Comparison of ENCODE assay signal across 1 cellular context in genomic region chrX:10119399-10119990, GRCh38.
TF ChIP-seq lines count a peak whose summit lies in the region.

No MANE protein-coding gene starts in this region.

TF ChIP-seq in HepG2, 621 proteins besides CTCF, POLR2A, EP300 and RAD21 (continued from another document and continues in another):
- TF ChIP-seq ARID3A (IDR thresholded peaks at IDR 0.05; ENCODE audit: low read depth, low read length), result peak; percentile 84
- TF ChIP-seq HDAC2 (CRISPR knock-in tag; IDR thresholded peaks at IDR 0.05), result no peak; the same call in 1 of the 2 replicates
- TF ChIP-seq, protein P1, sequence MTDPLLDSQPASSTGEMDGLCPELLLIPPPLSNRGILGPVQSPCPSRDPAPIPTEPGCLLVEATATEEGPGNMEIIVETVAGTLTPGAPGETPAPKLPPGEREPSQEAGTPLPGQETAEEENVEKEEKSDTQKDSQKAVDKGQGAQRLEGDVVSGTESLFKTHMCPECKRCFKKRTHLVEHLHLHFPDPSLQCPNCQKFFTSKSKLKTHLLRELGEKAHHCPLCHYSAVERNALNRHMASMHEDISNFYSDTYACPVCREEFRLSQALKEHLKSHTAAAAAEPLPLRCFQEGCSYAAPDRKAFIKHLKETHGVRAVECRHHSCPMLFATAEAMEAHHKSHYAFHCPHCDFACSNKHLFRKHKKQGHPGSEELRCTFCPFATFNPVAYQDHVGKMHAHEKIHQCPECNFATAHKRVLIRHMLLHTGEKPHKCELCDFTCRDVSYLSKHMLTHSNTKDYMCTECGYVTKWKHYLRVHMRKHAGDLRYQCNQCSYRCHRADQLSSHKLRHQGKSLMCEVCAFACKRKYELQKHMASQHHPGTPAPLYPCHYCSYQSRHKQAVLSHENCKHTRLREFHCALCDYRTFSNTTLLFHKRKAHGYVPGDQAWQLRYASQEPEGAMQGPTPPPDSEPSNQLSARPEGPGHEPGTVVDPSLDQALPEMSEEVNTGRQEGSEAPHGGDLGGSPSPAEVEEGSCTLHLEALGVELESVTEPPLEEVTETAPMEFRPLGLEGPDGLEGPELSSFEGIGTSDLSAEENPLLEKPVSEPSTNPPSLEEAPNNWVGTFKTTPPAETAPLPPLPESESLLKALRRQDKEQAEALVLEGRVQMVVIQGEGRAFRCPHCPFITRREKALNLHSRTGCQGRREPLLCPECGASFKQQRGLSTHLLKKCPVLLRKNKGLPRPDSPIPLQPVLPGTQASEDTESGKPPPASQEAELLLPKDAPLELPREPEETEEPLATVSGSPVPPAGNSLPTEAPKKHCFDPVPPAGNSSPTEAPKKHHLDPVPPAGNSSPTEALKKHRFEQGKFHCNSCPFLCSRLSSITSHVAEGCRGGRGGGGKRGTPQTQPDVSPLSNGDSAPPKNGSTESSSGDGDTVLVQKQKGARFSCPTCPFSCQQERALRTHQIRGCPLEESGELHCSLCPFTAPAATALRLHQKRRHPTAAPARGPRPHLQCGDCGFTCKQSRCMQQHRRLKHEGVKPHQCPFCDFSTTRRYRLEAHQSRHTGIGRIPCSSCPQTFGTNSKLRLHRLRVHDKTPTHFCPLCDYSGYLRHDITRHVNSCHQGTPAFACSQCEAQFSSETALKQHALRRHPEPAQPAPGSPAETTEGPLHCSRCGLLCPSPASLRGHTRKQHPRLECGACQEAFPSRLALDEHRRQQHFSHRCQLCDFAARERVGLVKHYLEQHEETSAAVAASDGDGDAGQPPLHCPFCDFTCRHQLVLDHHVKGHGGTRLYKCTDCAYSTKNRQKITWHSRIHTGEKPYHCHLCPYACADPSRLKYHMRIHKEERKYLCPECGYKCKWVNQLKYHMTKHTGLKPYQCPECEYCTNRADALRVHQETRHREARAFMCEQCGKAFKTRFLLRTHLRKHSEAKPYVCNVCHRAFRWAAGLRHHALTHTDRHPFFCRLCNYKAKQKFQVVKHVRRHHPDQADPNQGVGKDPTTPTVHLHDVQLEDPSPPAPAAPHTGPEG (CRISPR knock-in tag; IDR thresholded peaks at IDR 0.05), result no peak
- no peak for TF ChIP-seq FIP1L1 (IDR thresholded peaks at IDR 0.05; ENCODE audit: borderline replicate concordance, insufficient read depth, low read depth, low read length)
- no peak for TF ChIP-seq FOXO1 (CRISPR knock-in tag; IDR thresholded peaks at IDR 0.05)
- peak; percentile 53; the same call in 1 of the 2 replicates for TF ChIP-seq HOMEZ (CRISPR knock-in tag; IDR thresholded peaks at IDR 0.05; ENCODE audit: low read depth)
- no peak for TF ChIP-seq NFKB2 (CRISPR knock-in tag; IDR thresholded peaks at IDR 0.05; ENCODE audit: borderline replicate concordance)
- peak; percentile 80 for TF ChIP-seq ZMYM4 (CRISPR knock-in tag; IDR thresholded peaks at IDR 0.05)
- 0 out of 2 replicates have a peak, but pooled peaks have one; percentile 34 for TF ChIP-seq ZNF574 (CRISPR knock-in tag; IDR thresholded peaks at IDR 0.05)
- 0 out of 2 replicates have a peak, but pooled peaks have one; percentile 34 for TF ChIP-seq ZSCAN9 (CRISPR knock-in tag; IDR thresholded peaks at IDR 0.05; ENCODE audit: borderline replicate concordance)
- peak; percentile 58; the same call in 1 of the 2 replicates for TF ChIP-seq RXRB (CRISPR knock-in tag; IDR thresholded peaks at IDR 0.05; ENCODE audit: borderline replicate concordance)
- TF ChIP-seq, protein P2, sequence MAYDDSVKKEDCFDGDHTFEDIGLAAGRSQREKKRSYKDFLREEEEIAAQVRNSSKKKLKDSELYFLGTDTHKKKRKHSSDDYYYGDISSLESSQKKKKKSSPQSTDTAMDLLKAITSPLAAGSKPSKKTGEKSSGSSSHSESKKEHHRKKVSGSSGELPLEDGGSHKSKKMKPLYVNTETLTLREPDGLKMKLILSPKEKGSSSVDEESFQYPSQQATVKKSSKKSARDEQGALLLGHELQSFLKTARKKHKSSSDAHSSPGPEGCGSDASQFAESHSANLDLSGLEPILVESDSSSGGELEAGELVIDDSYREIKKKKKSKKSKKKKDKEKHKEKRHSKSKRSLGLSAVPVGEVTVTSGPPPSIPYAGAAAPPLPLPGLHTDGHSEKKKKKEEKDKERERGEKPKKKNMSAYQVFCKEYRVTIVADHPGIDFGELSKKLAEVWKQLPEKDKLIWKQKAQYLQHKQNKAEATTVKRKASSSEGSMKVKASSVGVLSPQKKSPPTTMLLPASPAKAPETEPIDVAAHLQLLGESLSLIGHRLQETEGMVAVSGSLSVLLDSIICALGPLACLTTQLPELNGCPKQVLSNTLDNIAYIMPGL (CRISPR knock-in tag; IDR thresholded peaks at IDR 0.05; ENCODE audit: borderline replicate concordance in 1 of 2, low read depth in 1 of 2), result peak; percentile 91 to 97
- TF ChIP-seq TEAD3 (CRISPR knock-in tag; optimal IDR thresholded peaks at IDR 0.05; ENCODE audit: borderline replicate concordance), result peak; percentile 96
- TF ChIP-seq THYN1 (CRISPR knock-in tag; IDR thresholded peaks at IDR 0.05; ENCODE audit: borderline replicate concordance, low read depth), result no peak
- no peak for TF ChIP-seq ZFP90 (CRISPR knock-in tag; IDR thresholded peaks at IDR 0.05; ENCODE audit: borderline replicate concordance)
- no peak for TF ChIP-seq ZNF615 (CRISPR knock-in tag; IDR thresholded peaks at IDR 0.05; ENCODE audit: borderline replicate concordance)
- TF ChIP-seq, protein P3, sequence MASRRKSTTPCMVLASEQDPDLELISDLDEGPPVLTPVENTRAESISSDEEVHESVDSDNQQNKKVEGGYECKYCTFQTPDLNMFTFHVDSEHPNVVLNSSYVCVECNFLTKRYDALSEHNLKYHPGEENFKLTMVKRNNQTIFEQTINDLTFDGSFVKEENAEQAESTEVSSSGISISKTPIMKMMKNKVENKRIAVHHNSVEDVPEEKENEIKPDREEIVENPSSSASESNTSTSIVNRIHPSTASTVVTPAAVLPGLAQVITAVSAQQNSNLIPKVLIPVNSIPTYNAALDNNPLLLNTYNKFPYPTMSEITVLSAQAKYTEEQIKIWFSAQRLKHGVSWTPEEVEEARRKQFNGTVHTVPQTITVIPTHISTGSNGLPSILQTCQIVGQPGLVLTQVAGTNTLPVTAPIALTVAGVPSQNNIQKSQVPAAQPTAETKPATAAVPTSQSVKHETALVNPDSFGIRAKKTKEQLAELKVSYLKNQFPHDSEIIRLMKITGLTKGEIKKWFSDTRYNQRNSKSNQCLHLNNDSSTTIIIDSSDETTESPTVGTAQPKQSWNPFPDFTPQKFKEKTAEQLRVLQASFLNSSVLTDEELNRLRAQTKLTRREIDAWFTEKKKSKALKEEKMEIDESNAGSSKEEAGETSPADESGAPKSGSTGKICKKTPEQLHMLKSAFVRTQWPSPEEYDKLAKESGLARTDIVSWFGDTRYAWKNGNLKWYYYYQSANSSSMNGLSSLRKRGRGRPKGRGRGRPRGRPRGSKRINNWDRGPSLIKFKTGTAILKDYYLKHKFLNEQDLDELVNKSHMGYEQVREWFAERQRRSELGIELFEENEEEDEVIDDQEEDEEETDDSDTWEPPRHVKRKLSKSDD (CRISPR knock-in tag; IDR thresholded peaks at IDR 0.05; ENCODE audit: low read depth), result 0 out of 2 replicates have a peak, but pooled peaks have one; percentile 29
- no peak for TF ChIP-seq RFX1 (IDR thresholded peaks at IDR 0.05)
- TF ChIP-seq FOXA1 (IDR thresholded peaks at IDR 0.05), result no peak
- peak; percentile 12; the same call in 1 of the 2 replicates for TF ChIP-seq FOXA1 (CRISPR knock-in tag; IDR thresholded peaks at IDR 0.05)
- TF ChIP-seq ZSCAN25 (CRISPR knock-in tag; IDR thresholded peaks at IDR 0.05), result no peak
- peak; percentile 66; the same call in 1 of the 2 replicates for TF ChIP-seq SMAD3 (CRISPR knock-in tag; IDR thresholded peaks at IDR 0.05)
- TF ChIP-seq ELF3 (CRISPR knock-in tag; IDR thresholded peaks at IDR 0.05), result peak; percentile 36; the same call in 1 of the 2 replicates
- TF ChIP-seq NFIB (CRISPR knock-in tag; IDR thresholded peaks at IDR 0.05; ENCODE audit: borderline replicate concordance), result no peak
- peak; percentile 68 for TF ChIP-seq PRPF4 (IDR thresholded peaks at IDR 0.05; ENCODE audit: low read depth, low read length, poor library complexity, severe bottlenecking)
- peak; percentile 66 for TF ChIP-seq GATAD2A (CRISPR knock-in tag; IDR thresholded peaks at IDR 0.05)
- TF ChIP-seq MED1 (CRISPR knock-in tag; IDR thresholded peaks at IDR 0.05), result peak; percentile 35
- peak; percentile 46; the same call in 1 of the 2 replicates for TF ChIP-seq POGK (CRISPR knock-in tag; conservative IDR thresholded peaks at IDR 0.05)
- peak; percentile 57 for TF ChIP-seq ERF (CRISPR knock-in tag; IDR thresholded peaks at IDR 0.05)
- TF ChIP-seq ZNF792 (CRISPR knock-in tag; IDR thresholded peaks at IDR 0.05), result no peak; the same call in 1 of the 2 replicates
- peak; percentile 64 for TF ChIP-seq THAP11 (CRISPR knock-in tag; IDR thresholded peaks at IDR 0.05)
- TF ChIP-seq, protein P4, sequence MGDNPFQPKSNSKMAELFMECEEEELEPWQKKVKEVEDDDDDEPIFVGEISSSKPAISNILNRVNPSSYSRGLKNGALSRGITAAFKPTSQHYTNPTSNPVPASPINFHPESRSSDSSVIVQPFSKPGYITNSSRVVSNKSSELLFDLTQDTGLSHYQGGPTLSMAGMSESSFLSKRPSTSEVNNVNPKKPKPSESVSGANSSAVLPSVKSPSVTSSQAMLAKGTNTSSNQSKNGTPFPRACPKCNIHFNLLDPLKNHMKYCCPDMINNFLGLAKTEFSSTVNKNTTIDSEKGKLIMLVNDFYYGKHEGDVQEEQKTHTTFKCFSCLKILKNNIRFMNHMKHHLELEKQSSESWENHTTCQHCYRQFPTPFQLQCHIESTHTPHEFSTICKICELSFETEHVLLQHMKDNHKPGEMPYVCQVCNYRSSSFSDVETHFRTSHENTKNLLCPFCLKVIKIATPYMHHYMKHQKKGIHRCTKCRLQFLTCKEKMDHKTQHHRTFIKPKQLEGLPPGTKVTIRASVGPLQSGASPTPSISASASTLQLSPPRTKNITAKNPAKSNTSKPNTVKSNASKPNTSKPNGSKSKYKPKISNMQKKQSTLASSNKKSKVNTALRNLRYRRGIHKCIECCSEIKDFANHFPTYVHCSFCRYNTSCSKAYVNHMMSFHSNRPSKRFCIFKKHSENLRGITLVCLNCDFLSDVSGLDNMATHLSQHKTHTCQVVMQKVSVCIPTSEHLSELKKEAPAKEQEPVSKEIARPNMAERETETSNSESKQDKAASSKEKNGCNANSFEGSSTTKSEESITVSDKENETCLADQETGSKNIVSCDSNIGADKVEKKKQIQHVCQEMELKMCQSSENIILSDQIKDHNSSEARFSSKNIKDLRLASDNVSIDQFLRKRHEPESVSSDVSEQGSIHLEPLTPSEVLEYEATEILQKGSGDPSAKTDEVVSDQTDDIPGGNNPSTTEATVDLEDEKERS (CRISPR knock-in tag; IDR thresholded peaks at IDR 0.05), result peak; percentile 82
- TF ChIP-seq ZBTB21 (CRISPR knock-in tag; IDR thresholded peaks at IDR 0.05), result no peak
- no peak for TF ChIP-seq MAF1 (CRISPR knock-in tag; IDR thresholded peaks at IDR 0.05; ENCODE audit: borderline replicate concordance)
- TF ChIP-seq SOX5 (CRISPR knock-in tag; IDR thresholded peaks at IDR 0.05; ENCODE audit: borderline replicate concordance), result peak; percentile 39; the same call in 1 of the 2 replicates
